In the genomic region with DNA sequence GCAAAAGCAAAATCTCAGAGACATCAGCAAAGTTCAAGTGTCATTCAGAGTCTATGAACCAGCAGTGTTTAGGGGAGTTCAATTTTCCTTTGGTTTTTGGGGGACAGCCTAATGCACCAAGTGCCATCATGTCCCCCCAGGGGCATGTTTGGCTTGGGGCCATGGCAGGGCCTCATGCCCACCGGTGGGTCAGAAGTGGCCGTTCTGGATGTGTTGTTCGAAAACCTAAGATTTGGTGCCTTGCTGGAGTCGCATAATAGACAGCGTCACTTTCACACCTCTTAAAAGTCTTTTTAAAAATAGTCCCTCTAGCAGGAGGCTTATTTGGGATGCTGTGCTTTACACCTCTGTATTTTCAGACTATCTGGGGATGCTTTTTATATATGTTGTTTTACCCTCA, we compare ENCODE assay signal across 3 cellular contexts.
"Had no signal": no experiment of that assay in that cellular context is flagged by ENCODE, and none has a peak within 500 bp of the region (broad histone marks: within the 10 kb centered on the region; RNA-seq: fewer than 3 reads in every experiment).

No MANE protein-coding gene starts in this region.

- DNase-seq: GDM1, GF-D8 had no signal

- H3K4me3 ChIP-seq: GM12878 had no signal

- ATAC-seq: GM12878 had no signal
